ENCODE assay signal across 8 cellular contexts in the genomic region with DNA sequence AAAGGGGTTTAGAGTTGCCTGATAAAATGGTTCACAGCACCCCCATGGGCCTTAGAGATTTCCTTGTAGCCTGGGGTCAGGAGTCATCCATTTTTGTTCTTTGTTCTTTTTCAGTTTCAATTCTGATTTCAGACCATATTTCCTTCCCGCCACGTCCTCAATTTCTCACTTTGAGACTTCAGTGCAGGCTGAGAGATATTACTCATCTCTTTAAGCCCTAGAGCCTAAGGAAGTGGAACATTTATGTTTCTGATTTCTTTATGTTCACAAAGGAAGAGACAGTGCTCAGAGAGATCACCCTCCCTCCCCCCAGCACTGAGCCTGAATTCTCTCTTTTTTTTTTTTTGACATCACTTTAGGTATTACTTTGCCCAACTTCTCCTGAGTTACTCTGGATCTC. TPM values are rescaled to one million over a fixed set of nuclear protein-coding genes. Genes with fewer than 3 reads are reported as not detected.
DNase-seq lines count a peak whose midpoint lies in the region; ATAC-seq and TF ChIP-seq lines count a peak whose summit lies in the region.

No MANE protein-coding gene starts in this region.

- H3K9me3 ChIP-seq in mesodermal cell (ENCODE audit: control insufficient read depth, low read length) (no peaks in the 10 kb centered on the region), tibial nerve (no peaks in the 10 kb centered on the region)

- peaks cover 57% of the 10 kb centered on the region for H3K36me3 Mint-ChIP-seq in T-helper 1 cell treated with Interleukin-12 subunit alpha and Interleukin-12 subunit beta and Interleukin-4 antibody, amounts not matched to agents 30 μg/mL and 1 μg/mL, for 36 hours (ENCODE audit: low read depth)

- no peak for TF ChIP-seq EP300 in tibial nerve (IDR thresholded peaks at IDR 0.05)

- DNase-seq in cerebellar nuclear complex (lab: John Stamatoyannopoulos, UW) (no peak), 8988T (no peak), activated gamma-delta T cell (lab: John Stamatoyannopoulos, UW) (no peak), tibial nerve (ENCODE audit: low spot score in 2 of 2) (no peak)

- H3K27ac Mint-ChIP-seq in T-helper 1 cell treated with Interleukin-12 subunit alpha and Interleukin-12 subunit beta and Interleukin-4 antibody, amounts not matched to agents 30 μg/mL and 1 μg/mL, for 36 hours = peak overlapping the region; percentile 85

- no peaks in the 10 kb centered on the region for H3K27me3 ChIP-seq in tibial nerve

- H3K4me3 Mint-ChIP-seq in T-helper 1 cell treated with Interleukin-12 subunit alpha and Interleukin-12 subunit beta and Interleukin-4 antibody, amounts not matched to agents 30 μg/mL and 1 μg/mL, for 36 hours = peak overlapping the region; percentile 69

- H3K27me3 Mint-ChIP-seq in T-helper 1 cell treated with Interleukin-12 subunit alpha and Interleukin-12 subunit beta and Interleukin-4 antibody, amounts not matched to agents 30 μg/mL and 1 μg/mL, for 36 hours (ENCODE audit: low read depth) = no peaks in the 10 kb centered on the region

- no peak for TF ChIP-seq POLR2A in tibial nerve (IDR thresholded peaks at IDR 0.05)

- peak; percentile 88 for ATAC-seq in GM18519 (IDR thresholded peaks at IDR 0.05; ENCODE audit: low FRiP score, unreplicated experiment)
- peak; percentile 76 for ATAC-seq in HG02623 (IDR thresholded peaks at IDR 0.05; ENCODE audit: unreplicated experiment)

- H3K4me1 ChIP-seq in mesodermal cell (ENCODE audit: control insufficient read depth, insufficient read depth, low read length, poor library complexity, severe bottlenecking) = peaks cover 13% of the 10 kb centered on the region
- peaks cover 0 to 38% (median 2%) of the 10 kb centered on the region in 4 donors for H3K4me1 ChIP-seq in tibial nerve

- WGBS in mesodermal cell (ENCODE audit: insufficient coverage in 2 of 2), 2 experiments = no CpG with 5 or more reads among the region's 2 CpGs
- WGBS in tibial nerve, 2 donors = 22 to 45% methylated on average over 2 of the region's 2 CpGs

- TF ChIP-seq CTCF in tibial nerve (IDR thresholded peaks at IDR 0.05) = no peak

- H3K4me3 ChIP-seq in mesodermal cell (ENCODE audit: extremely low read depth, insufficient read depth, low read length, poor library complexity, severe bottlenecking) = no peak overlapping the region
- no peak overlapping the region for H3K4me3 ChIP-seq in tibial nerve

- H3K27ac ChIP-seq in mesodermal cell (ENCODE audit: low read depth, low read length, severe bottlenecking) = peak overlapping the region; percentile 41
- H3K27ac ChIP-seq in tibial nerve = no peak overlapping the region

- H3K9me3 Mint-ChIP-seq in T-helper 1 cell treated with Interleukin-12 subunit alpha and Interleukin-12 subunit beta and Interleukin-4 antibody, amounts not matched to agents 30 μg/mL and 1 μg/mL, for 36 hours = no peaks in the 10 kb centered on the region

- peaks cover 73% of the 10 kb centered on the region for H3K4me1 Mint-ChIP-seq in T-helper 1 cell treated with Interleukin-12 subunit alpha and Interleukin-12 subunit beta and Interleukin-4 antibody, amounts not matched to agents 30 μg/mL and 1 μg/mL, for 36 hours (ENCODE audit: low read depth)

- peaks cover 63% of the 10 kb centered on the region for H3K36me3 ChIP-seq in mesodermal cell (ENCODE audit: control insufficient read depth, insufficient read depth, low read length)
- no peaks in the 10 kb centered on the region for H3K36me3 ChIP-seq in tibial nerve

RNA-seq across cellular contexts. Expression of gene MSN, which starts 56.3 kb away (rescaled TPM):
- polyA plus RNA-seq in mesodermal cell (2013, experiment 1 of 2) = 491 TPM
- 426 TPM for polyA plus RNA-seq in mesodermal cell (2013, experiment 2 of 2)
- total RNA-seq in tibial nerve = 100 to 1,000 TPM; 215 to 284 (median 258) TPM
